In the genomic region with DNA sequence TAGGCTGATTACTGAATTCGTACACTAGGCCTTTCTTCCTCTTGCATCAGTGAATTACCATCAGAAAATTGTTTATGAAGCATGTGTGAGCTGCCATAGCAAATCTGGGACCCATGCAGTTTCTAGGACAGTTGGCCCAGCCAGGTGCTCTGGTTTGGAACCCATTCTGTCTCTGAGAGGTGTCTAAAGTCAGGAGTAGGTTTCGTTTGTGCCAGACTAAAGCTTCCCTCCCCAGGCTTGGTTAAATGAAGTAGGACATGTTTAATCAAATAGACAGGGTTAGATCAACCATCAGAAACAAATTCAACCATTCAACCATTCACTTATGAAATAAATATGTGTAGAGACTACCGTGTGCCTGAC, we compare ENCODE assay signal across 19 cellular contexts.
DNase-seq lines count a peak whose midpoint lies in the region; ATAC-seq, FAIRE-seq and TF ChIP-seq lines count a peak whose summit lies in the region.
"Had no signal": no experiment of that assay in that cellular context is flagged by ENCODE, and none has a peak within 500 bp of the region (broad histone marks: within the 10 kb centered on the region; RNA-seq: fewer than 3 reads in every experiment).

No MANE protein-coding gene starts in this region.

- ATAC-seq in HepG2 (no peak), left lobe of liver (peak; percentile 30)
- ATAC-seq: A549; CD8-positive, alpha-beta T cell; GM12878 had no signal

- H3K9ac ChIP-seq in liver (ENCODE audit: low read depth in 1 of 2, low read length in 2 of 2) (no peak overlapping the region), HepG2 (ENCODE audit: insufficient read depth, low read depth, low read length) (no peak overlapping the region)
- H3K9ac ChIP-seq: BLaER1 treated with 17β-estradiol and CSF1 and Interleukin-3, amounts not matched to agents 10 nM and 100 nM had no signal

- TF ChIP-seq CTCF in liver (IDR thresholded peaks at IDR 0.05; ENCODE audit: low read depth, low read length, missing input control) = no peak
- TF ChIP-seq CTCF in HepG2 (CRISPR knock-in tag; IDR thresholded peaks at IDR 0.05) = no peak
- no peak for TF ChIP-seq CTCF in osteoblast (IDR thresholded peaks at IDR 0.05; ENCODE audit: extremely low read depth, low read depth, low read length)

- POLR2A ChIA-PET in HepG2 (lab: Yijun Ruan, JAX) = no interaction called here

- H3K4me3 ChIP-seq in liver (ENCODE audit: low read depth in 1 of 3, low read length in 3 of 3) (no peak overlapping the region), HepG2 (replicated peaks in 1 of 3; ENCODE audit: insufficient read depth in 1 of 3, low read depth in 2 of 3, low read length in 3 of 3) (no peak overlapping the region), osteoblast (ENCODE audit: insufficient read depth, low read length) (no peak overlapping the region)
- H3K4me3 ChIP-seq in effector memory CD4-positive, alpha-beta T cell (ENCODE audit: insufficient read depth, low read depth, low read length, poor library complexity, severe bottlenecking) = no peak overlapping the region
- H3K4me3 ChIP-seq: A549; BLaER1 treated with 17β-estradiol and CSF1 and Interleukin-3, amounts not matched to agents 10 nM and 100 nM; GM12878 had no signal

- H3K9me3 ChIP-seq in liver (ENCODE audit: control insufficient read depth in 4 of 4, low read length in 3 of 4) = no peaks in the 10 kb centered on the region
- no peaks in the 10 kb centered on the region for H3K9me3 ChIP-seq in HepG2 (ENCODE audit: low read length)
- no peaks in the 10 kb centered on the region for H3K9me3 ChIP-seq in effector memory CD4-positive, alpha-beta T cell (ENCODE audit: control insufficient read depth, low read length)
- H3K9me3 ChIP-seq in osteoblast (ENCODE audit: low read depth, low read length) = no peaks in the 10 kb centered on the region
- H3K9me3 ChIP-seq: A549; BLaER1 treated with 17β-estradiol and CSF1 and Interleukin-3, amounts not matched to agents 10 nM and 100 nM; Caco-2 had no signal

- peaks cover 0 to 17% (median 3%) of the 10 kb centered on the region in 4 donors for H3K36me3 ChIP-seq in liver (ENCODE audit: control insufficient read depth in 4 of 4, insufficient read depth in 3 of 4, low read depth in 1 of 4, low read length in 3 of 4)
- H3K36me3 ChIP-seq in HepG2 (replicated peaks in 1 of 2; ENCODE audit: control insufficient read depth in 1 of 2, insufficient read depth in 2 of 2, low read length in 2 of 2) = no peaks in the 10 kb centered on the region
- no peaks in the 10 kb centered on the region for H3K36me3 ChIP-seq in effector memory CD4-positive, alpha-beta T cell (ENCODE audit: control insufficient read depth, insufficient read depth, low read length)
- no peaks in the 10 kb centered on the region for H3K36me3 ChIP-seq in osteoblast (ENCODE audit: insufficient read depth, low read length)
- H3K36me3 ChIP-seq: BLaER1 treated with 17β-estradiol and CSF1 and Interleukin-3, amounts not matched to agents 10 nM and 100 nM had no signal

- in situ Hi-C loops in HepG2 (cut with HindIII; ENCODE audit: extremely low pct_ligation_motif_present, low pct_unique_long_range_greater_than_20kb) = loop anchor here (5.0 kb wide), 1 partner anchor 35 kb away; no protein-coding TSS in a partner anchor

- no peak for DNase-seq in HepG2 (ENCODE audit: low spot score)
- DNase-seq in left lobe of liver (ENCODE audit: low spot score) = peak; percentile 86
- no peak for DNase-seq in effector memory CD4-positive, alpha-beta T cell
- DNase-seq in osteoblast (ENCODE audit: insufficient read length, low spot score, missing footprints) = no peak
- DNase-seq: AML-193; Calu3; CD4-positive, alpha-beta T cell; CD8-positive, alpha-beta T cell; DMS79 treated with DMSO at 0.1 percent for 48 hours; GDM1 had no signal

- no peak overlapping the region for H3K4me2 ChIP-seq in HepG2 (ENCODE audit: low read depth, low read length)
- no peak overlapping the region for H3K4me2 ChIP-seq in osteoblast (ENCODE audit: insufficient read depth, low read length)
- H3K4me2 ChIP-seq: A549; BLaER1 treated with 17β-estradiol and CSF1 and Interleukin-3, amounts not matched to agents 10 nM and 100 nM had no signal

- H2AFZ ChIP-seq in HepG2 (ENCODE audit: low read length) (no peak overlapping the region), osteoblast (ENCODE audit: low read length) (no peak overlapping the region)

- intact Hi-C loops in HepG2 (cut with micrococcal nuclease; ENCODE audit: unreplicated experiment) = loop anchor here (10.0 kb wide), 1 partner anchor 47 kb away; no protein-coding TSS in a partner anchor

- TF ChIP-seq POLR2A in HepG2 (IDR thresholded peaks at IDR 0.05; ENCODE audit: insufficient read depth in 1 of 2, low read depth in 2 of 2, low read length in 2 of 2) = no peak

- TF ChIP-seq EP300 in HepG2 (IDR thresholded peaks at IDR 0.05; ENCODE audit: low read depth in 2 of 2, low read length in 2 of 2) (no peak), HepG2 (CRISPR knock-in tag; IDR thresholded peaks at IDR 0.05; ENCODE audit: borderline replicate concordance) (no peak)

- WGBS in liver = 40% methylated on average over 3 of the region's 3 CpGs
- 100% methylated on average over 3 of the region's 3 CpGs for WGBS in HepG2 (ENCODE audit: low lambda C conversion rate)

- FAIRE-seq in HepG2 (lab: Jason Lieb, UNC) = no peak
- FAIRE-seq: A549, GM12878, GM12892, GM18507 had no signal

- H3K27me3 ChIP-seq in liver (ENCODE audit: control insufficient read depth in 4 of 4, insufficient read depth in 4 of 4, low read length in 3 of 4) (no peaks in the 10 kb centered on the region), HepG2 (ENCODE audit: control insufficient read depth in 1 of 2, insufficient read depth in 2 of 2, low read length in 2 of 2) (no peaks in the 10 kb centered on the region), osteoblast (ENCODE audit: insufficient read depth, low read length) (peaks cover 9% of the 10 kb centered on the region)
- H3K27me3 ChIP-seq in effector memory CD4-positive, alpha-beta T cell (replicated peaks; ENCODE audit: control insufficient read depth, insufficient read depth, low read length, poor library complexity, severe bottlenecking) = no peaks in the 10 kb centered on the region
- H3K27me3 ChIP-seq: BLaER1 treated with 17β-estradiol and CSF1 and Interleukin-3, amounts not matched to agents 10 nM and 100 nM had no signal

- TF ChIP-seq RAD21 in liver (IDR thresholded peaks at IDR 0.05) = no peak
- TF ChIP-seq RAD21 in HepG2 (CRISPR knock-in tag; IDR thresholded peaks at IDR 0.05) = no peak

- H3K79me2 ChIP-seq in HepG2 (ENCODE audit: insufficient read depth, low read length) (no peaks in the 10 kb centered on the region), osteoblast (ENCODE audit: insufficient read depth, low read length) (no peaks in the 10 kb centered on the region)

- BruUV-seq in HepG2 (replicated peaks; lab: Mats Ljungman, UMichigan) = no TSS peak

- H4K20me1 ChIP-seq in HepG2 (ENCODE audit: insufficient read depth, low read length) (no peaks in the 10 kb centered on the region), osteoblast (ENCODE audit: insufficient read depth, low read length) (no peaks in the 10 kb centered on the region)
- H4K20me1 ChIP-seq: BLaER1 treated with 17β-estradiol and CSF1 and Interleukin-3, amounts not matched to agents 10 nM and 100 nM had no signal

- H3K27ac ChIP-seq in liver (ENCODE audit: low read depth in 1 of 2, low read length in 2 of 2) (peak overlapping the region; percentile 90 to 91), HepG2 (ENCODE audit: extremely low read length, insufficient read depth, low read length) (no peak overlapping the region), osteoblast (ENCODE audit: low read depth, low read length) (no peak overlapping the region)
- H3K27ac ChIP-seq in effector memory CD4-positive, alpha-beta T cell (ENCODE audit: insufficient read depth, low read length, poor library complexity, severe bottlenecking) = no peak overlapping the region
- H3K27ac ChIP-seq: 22Rv1; A549; BLaER1 treated with 17β-estradiol and CSF1 and Interleukin-3, amounts not matched to agents 10 nM and 100 nM; C4-2B had no signal

- H3K4me1 ChIP-seq in liver (ENCODE audit: control insufficient read depth in 4 of 4, insufficient read depth in 4 of 4, low read length in 3 of 4) = peaks cover 0 to 22% (median 16%) of the 10 kb centered on the region in 4 donors
- peaks cover 68% of the 10 kb centered on the region for H3K4me1 ChIP-seq in HepG2 (ENCODE audit: insufficient read depth, low read length)
- H3K4me1 ChIP-seq in effector memory CD4-positive, alpha-beta T cell (ENCODE audit: control insufficient read depth, insufficient read depth, low read length, poor library complexity, severe bottlenecking) = no peaks in the 10 kb centered on the region
- H3K4me1 ChIP-seq in osteoblast (ENCODE audit: insufficient read depth, low read length) = peaks cover 8% of the 10 kb centered on the region

- CTCF ChIA-PET in HepG2 (lab: Yijun Ruan, JAX; ENCODE audit: low intra/inter-chr PET ratio, low total read pairs) = no interaction called here

TF ChIP-seq in liver, 16 proteins besides CTCF, POLR2A, EP300 and RAD21 (continues in another document):
- TF ChIP-seq RXRA (IDR thresholded peaks at IDR 0.05) (no peak), ATF3 (IDR thresholded peaks at IDR 0.05) (peak; percentile 75), EGR1 (IDR thresholded peaks at IDR 0.05; ENCODE audit: low read depth in 2 of 2) (peak in 1 of 2 donors; percentile 36), SP1 (IDR thresholded peaks at IDR 0.05) (peak; percentile 32), HNF4G (IDR thresholded peaks at IDR 0.05) (no peak), HNF4A (conservative IDR thresholded peaks at IDR 0.05) (no peak)

Comparison
In these comparisons a context has a peak if more than half of its experiments do, and no peak if none do; other contexts are left out.
1. H3K27ac ChIP-seq: peak in liver (2 of 2); none in HepG2 (single experiment), effector memory CD4-positive, alpha-beta T cell (single experiment) and osteoblast (single experiment).